In genomic region chr12:92297405-92297804, GRCh38 we compare ENCODE assay signal across 12 cellular contexts.
A peak's percentile ranks its signal among the peaks of the same experiment; 100 is the strongest.
DNase-seq lines count a peak whose midpoint lies in the region; ATAC-seq and TF ChIP-seq lines count a peak whose summit lies in the region.
"Had no signal": no experiment of that assay in that cellular context is flagged by ENCODE, and none has a peak within 500 bp of the region (broad histone marks: within the 10 kb centered on the region; RNA-seq: fewer than 3 reads in every experiment).

No MANE protein-coding gene starts in this region.

- peak overlapping the region in 2 of 4 donors; percentile 77 to 83 for H3K4me3 Mint-ChIP-seq in IgD-negative memory B cell

- TF ChIP-seq EP300 in SK-N-SH (IDR thresholded peaks at IDR 0.05; ENCODE audit: borderline replicate concordance in 1 of 2, low read depth in 1 of 2, low read length in 1 of 2) (peak in 1 of 2 experiments; percentile 44; a peak in 1 of 4 replicates), esophagus muscularis mucosa (IDR thresholded peaks at IDR 0.05) (no peak)

- intact Hi-C loops in esophagus muscularis mucosa (cut with DNase I), result no loop called here

- peak overlapping the region; percentile 44 to 89 (median 54) for H3K27ac Mint-ChIP-seq in IgD-negative memory B cell

- 44% methylated on average over 4 of the region's 4 CpGs for WGBS in SK-N-SH (ENCODE audit: low lambda C conversion rate)
- WGBS in esophagus muscularis mucosa, result 84% methylated on average over 4 of the region's 4 CpGs

- H3K9me2 ChIP-seq in SK-N-SH, result no peaks in the 10 kb centered on the region

- CTCF ChIA-PET in SK-N-SH (lab: Yijun Ruan, JAX), result interaction anchor here (0.8 to 1.6 kb wide), 3 partner anchors 9 to 19 kb away, joined by 3 to 4 read pairs (median 3); no protein-coding TSS in a partner anchor

- H2AFZ ChIP-seq in SK-N-SH (ENCODE audit: low read depth), result 0 out of 2 replicates have a peak overlapping the region, but pooled peaks have one; percentile 41

- H3K27ac ChIP-seq in SK-N-SH (ENCODE audit: low read depth in 2 of 2, low read length in 1 of 2), result peak overlapping the region in 1 of 2 experiments; percentile 72; a peak in 2 of 4 replicates
- H3K27ac ChIP-seq in esophagus muscularis mucosa (replicated peaks in 1 of 4), result peak overlapping the region in 3 of 4 donors; percentile 20 to 48 (median 27)
- H3K27ac ChIP-seq in skin epidermis, result peak overlapping the region in 16 of 21 experiments; percentile 2 to 79 (median 50)
- H3K27ac ChIP-seq: 22Rv1 had no signal

- H3K4me1 Mint-ChIP-seq in IgD-negative memory B cell, result peaks cover 0 to 14% (median 12%) of the 10 kb centered on the region in 3 donors

- peak; percentile 38 for DNase-seq in SK-N-SH
- no peak for DNase-seq in esophagus muscularis mucosa (ENCODE audit: extremely low spot score)
- DNase-seq in kidney glomerular epithelial cell (lab: John Stamatoyannopoulos, UW), result no peak
- DNase-seq in stimulated activated CD4-positive, alpha-beta T cell treated with anti-CD3 and anti-CD28 coated beads, Interleukin-2, amount 100 ng/mL, for 24 hours, result no peak
- no peak for DNase-seq in NCI-H1417 treated with DMSO at 0.1 percent for 48 hours (lab: John Stamatoyannopoulos, UW)
- DNase-seq: anterior cingulate cortex, MM.1S had no signal

- H3K9me3 Mint-ChIP-seq in IgD-negative memory B cell, result peaks cover 0 to 2% (median 0%) of the 10 kb centered on the region in 3 donors

- TF ChIP-seq RAD21 in SK-N-SH (IDR thresholded peaks at IDR 0.05; ENCODE audit: low read length), result no peak

- no peaks in the 10 kb centered on the region for H3K9me3 ChIP-seq in SK-N-SH
- no peaks in the 10 kb centered on the region for H3K9me3 ChIP-seq in esophagus muscularis mucosa

- H3K36me3 Mint-ChIP-seq in IgD-negative memory B cell, result peaks cover 1% of the 10 kb centered on the region

- ATAC-seq in SK-N-SH treated with all-trans-retinoic acid at 6 μM for 48 hours, result no peak

- no peak for TF ChIP-seq POLR2A in esophagus muscularis mucosa (IDR thresholded peaks at IDR 0.05; ENCODE audit: low read depth)

- no peak overlapping the region for H3K9ac ChIP-seq in SK-N-SH

- H3K4me2 ChIP-seq in SK-N-SH, result no peak overlapping the region

- TF ChIP-seq CTCF in SK-N-SH (IDR thresholded peaks at IDR 0.05), result no peak
- no peak for TF ChIP-seq CTCF in esophagus muscularis mucosa (IDR thresholded peaks at IDR 0.05)

- POLR2A ChIA-PET in SK-N-SH (lab: Yijun Ruan, JAX), result no interaction called here

- H3K27me3 Mint-ChIP-seq in IgD-negative memory B cell, result no peaks in the 10 kb centered on the region

- H3F3A ChIP-seq in SK-N-SH (replicated peaks; ENCODE audit: insufficient read depth), result no peaks in the 10 kb centered on the region

- no peaks in the 10 kb centered on the region for H3K79me2 ChIP-seq in SK-N-SH (ENCODE audit: insufficient read depth)

- H3K4me3 ChIP-seq in SK-N-SH (ENCODE audit: low read depth in 2 of 2, low read length in 1 of 2) (no peak overlapping the region), esophagus muscularis mucosa (no peak overlapping the region), skin epidermis (no peak overlapping the region)
- H3K4me3 ChIP-seq: coronary artery had no signal

- no peaks in the 10 kb centered on the region for H3K36me3 ChIP-seq in SK-N-SH (replicated peaks in 1 of 2; ENCODE audit: control insufficient read depth in 1 of 2, insufficient read depth in 2 of 2, low read length in 1 of 2)
- no peaks in the 10 kb centered on the region for H3K36me3 ChIP-seq in esophagus muscularis mucosa

- H3K4me1 ChIP-seq in SK-N-SH (ENCODE audit: control insufficient read depth in 1 of 2, insufficient read depth in 2 of 2, low read depth in 1 of 2, low read length in 1 of 2), result peaks cover 0 to 5% of the 10 kb centered on the region in 2 experiments; a peak in 3 of 4 replicates
- H3K4me1 ChIP-seq in esophagus muscularis mucosa, result peaks cover 0 to 6% (median 2%) of the 10 kb centered on the region in 4 donors

- no peaks in the 10 kb centered on the region for H4K20me1 ChIP-seq in SK-N-SH (ENCODE audit: insufficient read depth)

- no peaks in the 10 kb centered on the region for H3K27me3 ChIP-seq in SK-N-SH (ENCODE audit: insufficient read depth)
- H3K27me3 ChIP-seq in esophagus muscularis mucosa, result no peaks in the 10 kb centered on the region

TF ChIP-seq in SK-N-SH, 30 proteins besides CTCF, POLR2A, EP300 and RAD21 (continues in another document):
- no peak for TF ChIP-seq CHD2 (IDR thresholded peaks at IDR 0.05; ENCODE audit: low read length, partially characterized antibody)
- TF ChIP-seq REST (IDR thresholded peaks at IDR 0.05; ENCODE audit: low read depth, low read length), result no peak

TF ChIP-seq in SK-N-SH treated with all-trans-retinoic acid at 6 μM for 48 hours, 23 proteins besides CTCF, POLR2A, EP300 and RAD21:
- TF ChIP-seq ZNF8 (CRISPR knock-in tag; IDR thresholded peaks at IDR 0.05), result no peak
- TF ChIP-seq ARNTL (CRISPR knock-in tag; IDR thresholded peaks at IDR 0.05; ENCODE audit: borderline replicate concordance, low read depth), result no peak
- no peak for TF ChIP-seq CREB5 (CRISPR knock-in tag; IDR thresholded peaks at IDR 0.05; ENCODE audit: low read depth)
- TF ChIP-seq OSR1 (CRISPR knock-in tag; IDR thresholded peaks at IDR 0.05), result no peak
- no peak for TF ChIP-seq ISL1 (CRISPR knock-in tag; IDR thresholded peaks at IDR 0.05)
- no peak for TF ChIP-seq TOX (CRISPR knock-in tag; IDR thresholded peaks at IDR 0.05; ENCODE audit: borderline replicate concordance)
- TF ChIP-seq CSRNP3 (CRISPR knock-in tag; IDR thresholded peaks at IDR 0.05), result no peak
- no peak for TF ChIP-seq BACH2 (CRISPR knock-in tag; IDR thresholded peaks at IDR 0.05; ENCODE audit: borderline replicate concordance)
- no peak for TF ChIP-seq TCF4 (CRISPR knock-in tag; IDR thresholded peaks at IDR 0.05; ENCODE audit: borderline replicate concordance)
- no peak for TF ChIP-seq GLIS3 (CRISPR knock-in tag; IDR thresholded peaks at IDR 0.05)
- TF ChIP-seq RARB (CRISPR knock-in tag; IDR thresholded peaks at IDR 0.05), result no peak
TF ChIP-seq in SK-N-SH treated with all-trans-retinoic acid at 6 μM for 48 hours: peak in this region for 0.
